ENCODE assay signal across 18 cellular contexts in the genomic region with DNA sequence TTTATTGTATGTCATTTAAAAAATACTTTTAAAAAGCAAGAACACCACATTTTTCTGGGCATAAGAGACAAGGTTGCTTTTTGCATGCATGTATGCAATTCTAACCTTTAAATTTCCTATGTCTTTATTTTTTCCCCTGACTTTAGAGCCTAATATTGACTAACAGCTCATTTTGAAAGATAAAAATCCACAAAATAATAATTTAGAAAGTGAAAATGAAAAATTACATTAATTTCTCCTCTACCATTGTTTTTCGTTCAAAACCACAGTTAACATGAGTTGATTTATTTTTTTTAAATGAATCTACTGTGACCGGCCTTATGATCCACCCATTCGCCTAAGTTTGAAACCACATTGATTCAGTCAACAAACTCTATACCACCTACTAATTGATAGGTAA.
DNase-seq lines count a peak whose midpoint lies in the region; ATAC-seq, FAIRE-seq and TF ChIP-seq lines count a peak whose summit lies in the region.
"Had no signal": no experiment of that assay in that cellular context is flagged by ENCODE, and none has a peak within 500 bp of the region (broad histone marks: within the 10 kb centered on the region; RNA-seq: fewer than 3 reads in every experiment).

No MANE protein-coding gene starts in this region.

- H3K4me2 ChIP-seq in GM12878 (ENCODE audit: control insufficient read depth, insufficient read depth) = no peak overlapping the region
- H3K4me2 ChIP-seq: BLaER1 had no signal

- in situ Hi-C loops in GM12878 (cut with MboI) = no loop called here

- H3K4me1 ChIP-seq in GM12878 (ENCODE audit: control insufficient read depth, insufficient read depth, low read length) = no peaks in the 10 kb centered on the region
- H3K4me1 ChIP-seq: BLaER1 had no signal

- no peak for TF ChIP-seq POLR2A in GM12878 (IDR thresholded peaks at IDR 0.05; ENCODE audit: low read depth, low read length)
- no peak for TF ChIP-seq POLR2A in erythroblast (IDR thresholded peaks at IDR 0.05; ENCODE audit: low read length)

- H3K36me3 Mint-ChIP-seq in activated CD8-positive, alpha-beta T cell treated with anti-CD3 and anti-CD28 coated beads, Interleukin-2, amount 10 ng/mL, durations not matched to agents 7 days and 5 days (ENCODE audit: low read depth) = no peaks in the 10 kb centered on the region
- H3K36me3 Mint-ChIP-seq in stimulated activated naive B cell treated with anti-CD40 and anti-IgM and Interleukin-4, amounts not matched to agents 10 μg/mL and 1 μg/mL and 100 μg/mL, for 72 hours = no peaks in the 10 kb centered on the region
- H3K36me3 Mint-ChIP-seq: CD14-positive monocyte; CD4-positive, alpha-beta memory T cell had no signal

- intact Hi-C loops in GM12878 (cut with micrococcal nuclease; ENCODE audit: unreplicated experiment) = no loop called here

- SMC1A ChIA-PET in GM12878 (lab: Charles Lee; ENCODE audit: uncharacterized antibody, unreplicated experiment) = interaction anchor here (1.0 to 1.7 kb wide), 3 partner anchors 16 to 41 kb away, joined by 3 to 4 read pairs (median 3); no protein-coding TSS in a partner anchor

- POLR2A ChIA-PET in GM12878 (lab: Charles Lee) = no interaction called here
- POLR2A ChIA-PET in activated CD8-positive, alpha-beta T cell treated with anti-CD3 and anti-CD28 coated beads, Interleukin-2, amount 10 ng/mL, durations not matched to agents 7 days and 5 days (lab: Charles Lee) = no interaction called here

- no peak for FAIRE-seq in GM12878 (lab: Jason Lieb, UNC)
- FAIRE-seq: A204.1, GM12891, GM19239, H1 had no signal

- DNase-seq in stimulated activated naive CD8-positive, alpha-beta T cell treated with anti-CD3 and anti-CD28 coated beads, Interleukin-15, Interleukin-2, amounts not matched to agents 100 U/mL and 50 U/mL, for 24 hours = no peak
- DNase-seq in stimulated activated naive CD8-positive, alpha-beta T cell treated with anti-CD3 and anti-CD28 coated beads, Interleukin-15, amount 100 ng/mL, for 72 hours = no peak
- DNase-seq in GM12878 (ENCODE audit: low read depth, low spot score) (no peak), erythroblast (lab: John Stamatoyannopoulos, UW) (no peak)
- DNase-seq in activated CD8-positive, alpha-beta T cell treated with anti-CD3 and anti-CD28 coated beads, Interleukin-2, amount 10 ng/mL, durations not matched to agents 7 days and 5 days = no peak
- DNase-seq in stimulated activated naive B cell treated with anti-CD40 and anti-IgM and Interleukin-4, amounts not matched to agents 10 μg/mL and 1 μg/mL and 100 μg/mL, for 72 hours = no peak
- DNase-seq: CD4-positive, alpha-beta memory T cell; DMS79 treated with DMSO at 0.1 percent for 48 hours; GF-D8; H9 had no signal

- no peak overlapping the region for H3K27ac Mint-ChIP-seq in stimulated activated naive CD8-positive, alpha-beta T cell treated with anti-CD3 and anti-CD28 coated beads, Interleukin-15, amount 100 ng/mL, for 72 hours
- H3K27ac Mint-ChIP-seq in activated CD8-positive, alpha-beta T cell treated with anti-CD3 and anti-CD28 coated beads, Interleukin-2, amount 10 ng/mL, durations not matched to agents 7 days and 5 days = no peak overlapping the region
- H3K27ac Mint-ChIP-seq in stimulated activated naive B cell treated with anti-CD40 and anti-IgM and Interleukin-4, amounts not matched to agents 10 μg/mL and 1 μg/mL and 100 μg/mL, for 72 hours = no peak overlapping the region
- H3K27ac Mint-ChIP-seq: CD14-positive monocyte; CD4-positive, alpha-beta memory T cell; H9 had no signal

- H3K27me3 Mint-ChIP-seq in stimulated activated naive CD8-positive, alpha-beta T cell treated with anti-CD3 and anti-CD28 coated beads, Interleukin-15, amount 100 ng/mL, for 72 hours = peaks cover 51% of the 10 kb centered on the region
- peaks cover 38% of the 10 kb centered on the region for H3K27me3 Mint-ChIP-seq in activated CD8-positive, alpha-beta T cell treated with anti-CD3 and anti-CD28 coated beads, Interleukin-2, amount 10 ng/mL, durations not matched to agents 7 days and 5 days (ENCODE audit: low read depth)
- H3K27me3 Mint-ChIP-seq in stimulated activated naive B cell treated with anti-CD40 and anti-IgM and Interleukin-4, amounts not matched to agents 10 μg/mL and 1 μg/mL and 100 μg/mL, for 72 hours = peaks cover 3 to 6% of the 10 kb centered on the region in 2 donors

- no TSS peak for BruUV-seq in GM12878 (replicated peaks; lab: Mats Ljungman, UMichigan)

- H3K4me3 ChIP-seq in GM12878 = no peak overlapping the region
- H3K4me3 ChIP-seq: BLaER1 had no signal

- no peak overlapping the region for H3K9ac ChIP-seq in GM12878 (ENCODE audit: control insufficient read depth, insufficient read depth, low read length)
- H3K9ac ChIP-seq: BLaER1 had no signal

- no peaks in the 10 kb centered on the region for H3K9me3 ChIP-seq in GM12878 (replicated peaks; ENCODE audit: control insufficient read depth, insufficient read depth, low read length)
- H3K9me3 ChIP-seq: BLaER1 had no signal

- no peaks in the 10 kb centered on the region for H3K36me3 ChIP-seq in GM12878 (ENCODE audit: control insufficient read depth in 2 of 2, insufficient read depth in 2 of 2, low read length in 1 of 2)
- H3K36me3 ChIP-seq: BLaER1 had no signal

- WGBS in GM12878 (ENCODE audit: insufficient coverage, insufficient replicate concordance, low lambda C conversion rate, missing lambda C conversion rate) = 2% methylated on average over 3 of the region's 3 CpGs

- no peak for TF ChIP-seq EP300 in GM12878 (IDR thresholded peaks at IDR 0.05; ENCODE audit: borderline replicate concordance in 1 of 2, control insufficient read depth in 1 of 2, low read depth in 2 of 2, low read length in 2 of 2)

- RAD21 ChIA-PET in GM12878 (lab: Charles Lee; ENCODE audit: unreplicated experiment) = no interaction called here

- peaks cover 26% of the 10 kb centered on the region for H3K4me1 Mint-ChIP-seq in stimulated activated naive CD8-positive, alpha-beta T cell treated with anti-CD3 and anti-CD28 coated beads, Interleukin-15, amount 100 ng/mL, for 72 hours
- H3K4me1 Mint-ChIP-seq in activated CD8-positive, alpha-beta T cell treated with anti-CD3 and anti-CD28 coated beads, Interleukin-2, amount 10 ng/mL, durations not matched to agents 7 days and 5 days (ENCODE audit: low read depth) = peaks cover 24% of the 10 kb centered on the region
- peaks cover 3 to 11% of the 10 kb centered on the region in 2 donors for H3K4me1 Mint-ChIP-seq in stimulated activated naive B cell treated with anti-CD40 and anti-IgM and Interleukin-4, amounts not matched to agents 10 μg/mL and 1 μg/mL and 100 μg/mL, for 72 hours
- H3K4me1 Mint-ChIP-seq: H9 had no signal

- H3K27me3 ChIP-seq in GM12878 (replicated peaks in 1 of 2; ENCODE audit: control insufficient read depth in 2 of 2, insufficient read depth in 2 of 2, low read length in 1 of 2) = peaks cover 0 to 4% of the 10 kb centered on the region in 2 experiments; a peak in 1 of 4 replicates
- H3K27me3 ChIP-seq: BLaER1 had no signal

- H2AFZ ChIP-seq in GM12878 (ENCODE audit: control insufficient read depth, low read depth, low read length) = no peak overlapping the region

- no peak for TF ChIP-seq RAD21 in GM12878 (IDR thresholded peaks at IDR 0.05; ENCODE audit: insufficient read depth, low read depth, low read length)

- no peak overlapping the region for H3K4me3 Mint-ChIP-seq in stimulated activated naive CD8-positive, alpha-beta T cell treated with anti-CD3 and anti-CD28 coated beads, Interleukin-15, amount 100 ng/mL, for 72 hours
- no peak overlapping the region for H3K4me3 Mint-ChIP-seq in activated CD8-positive, alpha-beta T cell treated with anti-CD3 and anti-CD28 coated beads, Interleukin-2, amount 10 ng/mL, durations not matched to agents 7 days and 5 days
- H3K4me3 Mint-ChIP-seq in stimulated activated naive B cell treated with anti-CD40 and anti-IgM and Interleukin-4, amounts not matched to agents 10 μg/mL and 1 μg/mL and 100 μg/mL, for 72 hours = no peak overlapping the region
- H3K4me3 Mint-ChIP-seq: CD4-positive, alpha-beta memory T cell; H9 had no signal

- no peaks in the 10 kb centered on the region for H3K79me2 ChIP-seq in GM12878 (ENCODE audit: control insufficient read depth, insufficient read depth, low read length)

- H4K20me1 ChIP-seq in GM12878 (ENCODE audit: control insufficient read depth, insufficient read depth) = no peaks in the 10 kb centered on the region
- H4K20me1 ChIP-seq: BLaER1 had no signal

- TF ChIP-seq CTCF in GM12878 (IDR thresholded peaks at IDR 0.05 in 2 of 3, conservative IDR thresholded peaks at IDR 0.05 in 1 of 3; ENCODE audit: control insufficient read depth in 2 of 3, extremely low read depth in 1 of 3, insufficient read depth in 1 of 3, low read depth in 3 of 3, low read length in 3 of 3) = no peak

- peak; percentile 29 for ATAC-seq in stimulated activated naive CD8-positive, alpha-beta T cell treated with anti-CD3 and anti-CD28 coated beads, Interleukin-15, Interleukin-2, amounts not matched to agents 100 U/mL and 50 U/mL, for 24 hours
- ATAC-seq in stimulated activated naive CD8-positive, alpha-beta T cell treated with anti-CD3 and anti-CD28 coated beads, Interleukin-15, amount 100 ng/mL, for 72 hours = no peak
- ATAC-seq in HG02610 (IDR thresholded peaks at IDR 0.05; ENCODE audit: unreplicated experiment) = peak; percentile 62
- no peak for ATAC-seq in GM12878
- no peak for ATAC-seq in activated CD8-positive, alpha-beta T cell treated with anti-CD3 and anti-CD28 coated beads, Interleukin-2, amount 10 ng/mL, durations not matched to agents 7 days and 5 days
- no peak for ATAC-seq in stimulated activated naive B cell treated with anti-CD40 and anti-IgM and Interleukin-4, amounts not matched to agents 10 μg/mL and 1 μg/mL and 100 μg/mL, for 72 hours (replicated peaks)

- H3K9me3 Mint-ChIP-seq in stimulated activated naive CD8-positive, alpha-beta T cell treated with anti-CD3 and anti-CD28 coated beads, Interleukin-15, amount 100 ng/mL, for 72 hours = no peaks in the 10 kb centered on the region
- no peaks in the 10 kb centered on the region for H3K9me3 Mint-ChIP-seq in activated CD8-positive, alpha-beta T cell treated with anti-CD3 and anti-CD28 coated beads, Interleukin-2, amount 10 ng/mL, durations not matched to agents 7 days and 5 days (ENCODE audit: insufficient read depth)
- no peaks in the 10 kb centered on the region for H3K9me3 Mint-ChIP-seq in stimulated activated naive B cell treated with anti-CD40 and anti-IgM and Interleukin-4, amounts not matched to agents 10 μg/mL and 1 μg/mL and 100 μg/mL, for 72 hours
- H3K9me3 Mint-ChIP-seq: CD4-positive, alpha-beta memory T cell; H9 had no signal

- CTCF ChIA-PET in GM12878 (lab: Yijun Ruan, JAX) = interaction anchor here (1.6 kb wide), 1 partner anchor 8 kb away, joined by 3 read pairs; no protein-coding TSS in a partner anchor
- CTCF ChIA-PET in activated CD8-positive, alpha-beta T cell treated with anti-CD3 and anti-CD28 coated beads, Interleukin-2, amount 10 ng/mL, durations not matched to agents 7 days and 5 days (lab: Charles Lee) = interaction anchor here (0.9 to 1.6 kb wide), 8 partner anchors 8 to 138 kb away, joined by 3 to 7 read pairs (median 4); no protein-coding TSS in a partner anchor

- H3K27ac ChIP-seq in GM12878 (ENCODE audit: control insufficient read depth, insufficient read depth) = no peak overlapping the region
- H3K27ac ChIP-seq: BLaER1, HL-60 had no signal

TF ChIP-seq in GM12878, 131 proteins besides CTCF, POLR2A, EP300 and RAD21 (continues in another document):
- TF ChIP-seq RUNX3 (IDR thresholded peaks at IDR 0.05; ENCODE audit: low read length) = peak; percentile 67

Comparison
In these comparisons a context has a peak if more than half of its experiments do, and no peak if none do; other contexts are left out.
1. ATAC-seq: peak in stimulated activated naive CD8-positive, alpha-beta T cell treated with anti-CD3 and anti-CD28 coated beads, Interleukin-15, Interleukin-2, amounts not matched to agents 100 U/mL and 50 U/mL, for 24 hours (single experiment) and HG02610 (single experiment); none in stimulated activated naive CD8-positive, alpha-beta T cell treated with anti-CD3 and anti-CD28 coated beads, Interleukin-15, amount 100 ng/mL, for 72 hours (single experiment), GM12878 (single experiment), activated CD8-positive, alpha-beta T cell treated with anti-CD3 and anti-CD28 coated beads, Interleukin-2, amount 10 ng/mL, durations not matched to agents 7 days and 5 days (single experiment) and stimulated activated naive B cell treated with anti-CD40 and anti-IgM and Interleukin-4, amounts not matched to agents 10 μg/mL and 1 μg/mL and 100 μg/mL, for 72 hours (0 of 2).